12 cellular contexts compared by ENCODE assay signal in the genomic region with DNA sequence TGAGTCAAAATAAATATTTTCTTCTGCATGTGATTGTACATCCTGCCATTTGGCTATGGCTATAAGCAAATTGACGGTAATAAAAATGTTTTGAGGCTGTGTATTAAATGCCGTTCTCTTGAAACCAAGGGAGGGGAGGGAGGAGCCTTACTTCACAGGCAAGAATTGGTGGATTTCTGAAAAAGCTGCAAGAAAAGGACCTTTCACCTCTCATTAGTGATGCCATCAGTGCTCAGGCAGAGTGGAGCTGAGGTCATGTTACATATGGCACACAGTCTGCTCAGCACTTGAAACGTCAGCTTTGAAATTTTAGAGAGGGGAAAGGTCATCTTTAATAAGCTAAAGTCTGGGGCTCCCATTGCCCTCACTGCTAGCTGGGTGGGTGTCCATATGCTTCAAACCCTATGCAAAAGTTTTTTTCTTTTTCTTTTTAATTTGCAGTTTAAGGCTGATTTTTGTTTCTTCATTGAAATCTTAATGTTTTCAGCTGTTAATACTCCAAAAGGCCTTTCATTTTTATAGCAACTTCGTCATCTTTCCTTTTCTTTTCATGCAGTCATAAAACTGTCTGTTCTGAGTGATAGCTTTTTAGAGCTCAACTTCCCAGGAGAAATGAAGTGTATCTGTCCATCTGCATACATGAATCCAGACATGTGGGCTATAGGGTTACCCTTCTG. TPM values are rescaled to one million over a fixed set of nuclear protein-coding genes. Genes with fewer than 3 reads are reported as not detected.
DNase-seq lines count a peak whose midpoint lies in the region; ATAC-seq, FAIRE-seq and TF ChIP-seq lines count a peak whose summit lies in the region.
"Had no signal": no experiment of that assay in that cellular context is flagged by ENCODE, and none has a peak within 500 bp of the region (broad histone marks: within the 10 kb centered on the region; RNA-seq: fewer than 3 reads in every experiment).

No MANE protein-coding gene starts in this region.

- H3K27ac Mint-ChIP-seq in mesothelial cell of epicardium = peak overlapping the region; percentile 52

- peak overlapping the region; percentile 96 for H3K4me2 ChIP-seq in OCI-LY7 (ENCODE audit: low read length)

- H3K4me1 ChIP-seq in ACC112 (ENCODE audit: control insufficient read depth, insufficient read depth, low read length, unreplicated experiment) (peaks cover 31% of the 10 kb centered on the region), HUES64 (ENCODE audit: insufficient read depth, low read length) (peaks cover 31% of the 10 kb centered on the region), OCI-LY7 (ENCODE audit: insufficient read depth, low read length, poor library complexity, severe bottlenecking) (peaks cover 37% of the 10 kb centered on the region), spleen (peaks cover 18 to 37% (median 29%) of the 10 kb centered on the region in 6 donors)

- CTCF ChIA-PET in OCI-LY7 (lab: Charles Lee; ENCODE audit: unreplicated experiment) = interaction anchor here (0.6 kb wide), 1 partner anchor 64 kb away, joined by 4 read pairs; no protein-coding TSS in a partner anchor

- H3K27me3 ChIP-seq in ACC112 (ENCODE audit: insufficient read depth, low read length) = no peaks in the 10 kb centered on the region
- peaks cover 66% of the 10 kb centered on the region for H3K27me3 ChIP-seq in HUES64 (ENCODE audit: insufficient read depth, low read length)
- peaks cover 4 to 100% (median 72%) of the 10 kb centered on the region in 7 donors for H3K27me3 ChIP-seq in spleen (replicated peaks in 1 of 7)

- H3K79me2 ChIP-seq in ACC112 (ENCODE audit: control insufficient read depth, insufficient read depth, low read length, unreplicated experiment) = no peaks in the 10 kb centered on the region
- no peaks in the 10 kb centered on the region for H3K79me2 ChIP-seq in OCI-LY7 (ENCODE audit: insufficient read depth, low read depth, low read length)

- POLR2A ChIA-PET in OCI-LY7 (lab: Charles Lee) = interaction anchor here (0.6 to 1.1 kb wide), 7 partner anchors 21 to 853 kb away, joined by 3 to 4 read pairs (median 3); a partner anchor contains a TSS

- no peaks in the 10 kb centered on the region for H4K20me1 ChIP-seq in OCI-LY7 (ENCODE audit: insufficient read depth, low read length)
- H4K20me1 ChIP-seq: BLaER1 had no signal

- H2AFZ ChIP-seq in ACC112 (ENCODE audit: low read length, unreplicated experiment) = peak overlapping the region; percentile 61
- peak overlapping the region; percentile 99; the same call in 1 of the 2 replicates for H2AFZ ChIP-seq in OCI-LY7 (ENCODE audit: low read length)

- DNase-seq in OCI-LY7 (ENCODE audit: low spot score) (peak; percentile 13), mesothelial cell of epicardium (ENCODE audit: low spot score in 2 of 2, unreplicated experiment in 2 of 2) (no peak), NCI-H1930 (lab: John Stamatoyannopoulos, UW) (no peak), D721Med (ENCODE audit: insufficient read length, low spot score) (no peak), spleen (no peak)
- DNase-seq: activated CD4-positive, alpha-beta T cell treated with anti-CD3 and anti-CD28 coated beads for 4 hours; NCI-H774 had no signal

- H3K9ac ChIP-seq in HUES64 (ENCODE audit: low read depth, low read length) = no peak overlapping the region
- H3K9ac ChIP-seq: BLaER1 had no signal

- H3K36me3 ChIP-seq in ACC112 (ENCODE audit: insufficient read depth, low read length) = no peaks in the 10 kb centered on the region
- H3K36me3 ChIP-seq in HUES64 (ENCODE audit: insufficient read depth, low read length) = no peaks in the 10 kb centered on the region
- H3K36me3 ChIP-seq in OCI-LY7 (ENCODE audit: insufficient read depth, low read length) = no peaks in the 10 kb centered on the region
- no peaks in the 10 kb centered on the region for H3K36me3 ChIP-seq in spleen
- H3K36me3 ChIP-seq: BLaER1 had no signal

- no peaks in the 10 kb centered on the region for H3K9me3 Mint-ChIP-seq in mesothelial cell of epicardium

- peaks cover 36% of the 10 kb centered on the region for H3K4me1 Mint-ChIP-seq in mesothelial cell of epicardium

- BruUV-seq in OCI-LY7 (replicated peaks; lab: Mats Ljungman, UMichigan) = no TSS peak

- peaks cover 75% of the 10 kb centered on the region for H3K27me3 Mint-ChIP-seq in mesothelial cell of epicardium (ENCODE audit: low read depth)

- intact Hi-C loops in OCI-LY7 (cut with micrococcal nuclease; ENCODE audit: unreplicated experiment) = no loop called here
- intact Hi-C loops in spleen (cut with DNase I; ENCODE audit: low total_unique reads) = no loop called here

- H3K9me3 ChIP-seq in HUES64 (ENCODE audit: insufficient read depth, low read depth, low read length) (no peaks in the 10 kb centered on the region), OCI-LY7 (ENCODE audit: low read length) (no peaks in the 10 kb centered on the region), spleen (peaks cover 0 to 5% (median 0%) of the 10 kb centered on the region in 8 donors)
- H3K9me3 ChIP-seq: BLaER1 had no signal

- no peak for TF ChIP-seq POLR2A in spleen (IDR thresholded peaks at IDR 0.05)

- ATAC-seq in HG03520 (IDR thresholded peaks at IDR 0.05; ENCODE audit: unreplicated experiment) = no peak

- H3K4me3 ChIP-seq in ACC112 (ENCODE audit: low read depth, low read length) (peak overlapping the region; percentile 35), HUES64 (ENCODE audit: low read length) (peak overlapping the region; percentile 66; the same call in 1 of the 2 replicates), OCI-LY7 (ENCODE audit: low read depth, low read length, poor library complexity, severe bottlenecking) (no peak overlapping the region), spleen (no peak overlapping the region)
- H3K4me3 ChIP-seq: BLaER1 had no signal

- 51% methylated on average over 4 of the region's 4 CpGs for WGBS in HUES64
- 37 to 45% (median 42%) methylated on average over 4 of the region's 4 CpGs for WGBS in spleen, 5 donors

- H3K27ac ChIP-seq in ACC112 (ENCODE audit: low read depth, low read length) (peak overlapping the region; percentile 20; the same call in 1 of the 2 replicates), HUES64 (ENCODE audit: low read depth, low read length) (no peak overlapping the region), OCI-LY7 (ENCODE audit: low read depth, low read length, poor library complexity, severe bottlenecking) (no peak overlapping the region), spleen (no peak overlapping the region)
- H3K27ac ChIP-seq: BLaER1 had no signal

- H3K4me3 Mint-ChIP-seq in mesothelial cell of epicardium = no peak overlapping the region

- no peaks in the 10 kb centered on the region for H3K36me3 Mint-ChIP-seq in mesothelial cell of epicardium

- no peak for FAIRE-seq in D721Med (lab: Jason Lieb, UNC)

- no peaks in the 10 kb centered on the region for H3K9me2 ChIP-seq in OCI-LY7 (ENCODE audit: insufficient read depth, low read length)

- TF ChIP-seq CTCF in OCI-LY7 (conservative IDR thresholded peaks at IDR 0.05; ENCODE audit: low read length) (no peak), mesothelial cell of epicardium (IDR thresholded peaks at IDR 0.05; ENCODE audit: unreplicated experiment) (no peak), D721Med (IDR thresholded peaks at IDR 0.05; ENCODE audit: insufficient read depth, missing control alignments) (no peak), spleen (IDR thresholded peaks at IDR 0.05 in 8 of 11, conservative IDR thresholded peaks at IDR 0.05 in 3 of 11) (no peak)

RNA-seq across cellular contexts. Expression of a gene that starts 9.8 kb away (rescaled TPM):
- polyA plus RNA-seq in HUES64 (2013, experiment 1 of 2) = 2.0 TPM
- polyA plus RNA-seq in HUES64 (2013, experiment 2 of 2) = 2.7 TPM
- 0.18 and 0.35 TPM in 2 replicates for total RNA-seq in OCI-LY7 (2014; rRNA removed; shearing (Covaris generic))
- total RNA-seq in OCI-LY7 (2022) = 1.6 and 2.9 TPM in 2 replicates
- 0.16 to 0.47 TPM (median 0.24 TPM) in 3 replicates for total RNA-seq in mesothelial cell of epicardium
- total RNA-seq in spleen = not detected
- under 1 TPM in 1 of 3 donors, not detected in 2; 0.03 TPM for polyA plus RNA-seq in spleen
- total RNA-seq: mononuclear cell had no signal

Comparison
In these comparisons a context has a peak if more than half of its experiments do, and no peak if none do; other contexts are left out.
1. H3K4me3 ChIP-seq: peak in ACC112 (single experiment) and HUES64 (single experiment); none in OCI-LY7 (single experiment) and spleen (0 of 8).